ENCODE assay signal across 9 cellular contexts in genomic region chr6:44667668-44668390, GRCh38.
DNase-seq lines count a peak whose midpoint lies in the region; ATAC-seq, FAIRE-seq and TF ChIP-seq lines count a peak whose summit lies in the region.
"Had no signal": no experiment of that assay in that cellular context is flagged by ENCODE, and none has a peak within 500 bp of the region (broad histone marks: within the 10 kb centered on the region; RNA-seq: fewer than 3 reads in every experiment).

No MANE protein-coding gene starts in this region.

- TF ChIP-seq EP300 in transverse colon (IDR thresholded peaks at IDR 0.05; ENCODE audit: low read depth), result no peak

- H3K4me1 Mint-ChIP-seq in activated T-helper 17 cell treated with anti-CD3 and anti-CD28 coated beads, Interleukin-2, amount 50 U/mL, for 72 hours, result peaks cover 10% of the 10 kb centered on the region

- dilution Hi-C loops in keratinocyte (cut with MboI; ENCODE audit: extremely low pct_ligation_motif_present, low sequenced_read_pairs), result no loop called here

- FAIRE-seq in keratinocyte (lab: Jason Lieb, UNC), result no peak
- FAIRE-seq: islet of Langerhans had no signal

- no peak overlapping the region for H3K9ac ChIP-seq in keratinocyte (ENCODE audit: control insufficient read depth, extremely low read depth, insufficient read depth, low read length)

- TF ChIP-seq CTCF in GM12874 (IDR thresholded peaks at IDR 0.05; ENCODE audit: insufficient read depth, low read depth, low read length) (peak; percentile 80), LNCaP clone FGC (IDR thresholded peaks at IDR 0.05; ENCODE audit: control insufficient read depth, extremely low read depth, insufficient read depth) (peak; percentile 33), keratinocyte (optimal IDR thresholded peaks at IDR 0.05 in 1 of 3, IDR thresholded peaks at IDR 0.05 in 1 of 3, conservative IDR thresholded peaks at IDR 0.05 in 1 of 3; ENCODE audit: extremely low read depth in 1 of 3, insufficient read depth in 2 of 3, low read length in 3 of 3) (peak; percentile 51 to 75 (median 69)), transverse colon (IDR thresholded peaks at IDR 0.05) (peak; percentile 35 to 61 (median 55))

- intact Hi-C loops in transverse colon (cut with DNase I; ENCODE audit: low total_unique reads), result loop anchor here (5.0 kb wide), 1 partner anchor 1839 kb away; no protein-coding TSS in a partner anchor

- H3K4me1 ChIP-seq in keratinocyte (ENCODE audit: control insufficient read depth, extremely low read depth, insufficient read depth, low read length), result peaks cover 19% of the 10 kb centered on the region
- H3K4me1 ChIP-seq in transverse colon, result no peaks in the 10 kb centered on the region

- H3K36me3 ChIP-seq in keratinocyte (ENCODE audit: control insufficient read depth in 2 of 2, extremely low read depth in 1 of 2, insufficient read depth in 2 of 2, low read length in 2 of 2) (no peaks in the 10 kb centered on the region), transverse colon (no peaks in the 10 kb centered on the region)

- H3K27ac Mint-ChIP-seq in activated T-helper 17 cell treated with anti-CD3 and anti-CD28 coated beads, Interleukin-2, amount 50 U/mL, for 72 hours, result peak overlapping the region; percentile 78

- peak; percentile 51 for ATAC-seq in activated T-helper 17 cell treated with anti-CD3 and anti-CD28 coated beads, Interleukin-2, amount 50 U/mL, for 72 hours (replicated peaks)

- TF ChIP-seq POLR2A in transverse colon (IDR thresholded peaks at IDR 0.05), result no peak

- H3K27ac ChIP-seq in keratinocyte (ENCODE audit: control insufficient read depth, insufficient read depth, low read length), result no peak overlapping the region
- H3K27ac ChIP-seq in transverse colon, result no peak overlapping the region

- H4K20me1 ChIP-seq in keratinocyte (ENCODE audit: control insufficient read depth, extremely low read depth, insufficient read depth, low read length), result no peaks in the 10 kb centered on the region

- H2AFZ ChIP-seq in keratinocyte (ENCODE audit: control insufficient read depth, low read length), result no peak overlapping the region

- H3K36me3 Mint-ChIP-seq in activated T-helper 17 cell treated with anti-CD3 and anti-CD28 coated beads, Interleukin-2, amount 50 U/mL, for 72 hours (ENCODE audit: low read depth), result no peaks in the 10 kb centered on the region

- no peaks in the 10 kb centered on the region for H3K9me3 Mint-ChIP-seq in activated T-helper 17 cell treated with anti-CD3 and anti-CD28 coated beads, Interleukin-2, amount 50 U/mL, for 72 hours

- in situ Hi-C loops in transverse colon (cut with MboI; ENCODE audit: low pct_ligation_motif_present in 1 of 4, low pct_unique_long_range_greater_than_20kb in 1 of 4, low sequenced_read_pairs in 3 of 4), result loop anchor here (10.0 to 25.0 kb wide), 4 partner anchors 744 to 1244 kb away; no protein-coding TSS in a partner anchor

- no peak overlapping the region for H3K4me2 ChIP-seq in keratinocyte (ENCODE audit: control insufficient read depth, extremely low read depth, insufficient read depth, low read depth, low read length)

- no peaks in the 10 kb centered on the region for H3K9me3 ChIP-seq in keratinocyte (ENCODE audit: control insufficient read depth, low read depth, low read length)
- H3K9me3 ChIP-seq in transverse colon, result no peaks in the 10 kb centered on the region

- H3K4me3 ChIP-seq in LNCaP clone FGC (ENCODE audit: low read depth, low read length), result no peak overlapping the region
- H3K4me3 ChIP-seq in keratinocyte (ENCODE audit: control insufficient read depth in 2 of 3, extremely low read depth in 1 of 3, insufficient read depth in 2 of 3, low read depth in 1 of 3, low read length in 3 of 3), result no peak overlapping the region
- no peak overlapping the region for H3K4me3 ChIP-seq in transverse colon

- H3K4me3 Mint-ChIP-seq in activated T-helper 17 cell treated with anti-CD3 and anti-CD28 coated beads, Interleukin-2, amount 50 U/mL, for 72 hours, result no peak overlapping the region

- DNase-seq in LNCaP clone FGC (ENCODE audit: low read depth), result no peak
- no peak for DNase-seq in keratinocyte (ENCODE audit: low read depth, low spot score)
- peak; percentile 41 for DNase-seq in transverse colon
- DNase-seq in NCI-H146 treated with DMSO at 0.1 percent for 48 hours (lab: John Stamatoyannopoulos, UW; ENCODE audit: unreplicated experiment), result no peak
- DNase-seq in NCI-H446 treated with DMSO at 0.1 percent for 48 hours (lab: John Stamatoyannopoulos, UW), result no peak
- DNase-seq in NCI-H1105 treated with DMSO at 0.1 percent for 48 hours (lab: John Stamatoyannopoulos, UW), result no peak

- WGBS in transverse colon (ENCODE audit: low coverage in 1 of 2), 2 donors, result 69 to 88% methylated on average over 4 to 9 of the region's 9 CpGs

- no peaks in the 10 kb centered on the region for H3K79me2 ChIP-seq in keratinocyte (ENCODE audit: control insufficient read depth, insufficient read depth, low read length)

- no peaks in the 10 kb centered on the region for H3K9me1 ChIP-seq in keratinocyte (ENCODE audit: control insufficient read depth, extremely low read depth, insufficient read depth, low read length)

- H3K27me3 Mint-ChIP-seq in activated T-helper 17 cell treated with anti-CD3 and anti-CD28 coated beads, Interleukin-2, amount 50 U/mL, for 72 hours, result peaks cover 3% of the 10 kb centered on the region

- no peaks in the 10 kb centered on the region for H3K27me3 ChIP-seq in keratinocyte (ENCODE audit: control insufficient read depth, extremely low read depth, insufficient read depth, low read length)
- no peaks in the 10 kb centered on the region for H3K27me3 ChIP-seq in transverse colon
